8 cellular contexts compared by ENCODE assay signal in the genomic region with DNA sequence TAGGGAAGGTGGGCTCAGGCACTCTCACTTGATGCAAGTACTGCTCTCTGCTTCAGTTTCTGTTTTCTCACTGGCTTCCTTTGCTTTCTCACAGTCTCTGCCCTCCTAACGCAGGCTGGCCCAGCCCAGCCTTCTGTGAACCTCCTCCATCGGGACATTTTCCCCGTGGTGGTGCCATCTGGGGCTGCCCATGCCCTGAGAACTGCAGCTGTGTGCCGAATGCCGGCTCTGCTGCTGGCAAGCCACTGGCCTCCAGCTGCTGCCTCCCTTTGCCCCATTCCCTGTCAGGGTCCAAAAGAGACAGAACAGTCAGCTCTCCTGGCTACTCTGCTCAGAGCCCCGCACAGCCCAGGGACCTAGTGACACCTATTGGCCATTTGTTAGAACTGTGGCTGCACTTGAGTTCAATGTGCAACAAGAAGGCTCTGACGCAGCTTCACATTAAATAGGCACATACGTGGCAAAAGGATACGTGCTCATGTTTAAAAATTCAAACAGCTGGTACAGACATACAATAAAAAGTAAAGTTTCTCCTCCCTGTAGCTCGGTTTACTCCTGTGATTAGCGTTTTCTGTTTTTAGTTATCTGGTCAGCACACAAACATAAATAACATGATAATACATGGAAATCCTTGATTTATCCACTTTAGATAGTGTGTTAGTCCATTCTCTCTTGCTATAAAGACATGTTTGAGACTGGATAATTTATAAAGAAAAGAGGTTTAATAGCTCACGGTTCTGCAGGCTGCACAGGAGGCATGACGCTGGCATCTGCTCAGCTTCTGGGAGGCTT. TPM values are rescaled to one million over a fixed set of nuclear protein-coding genes. Genes with fewer than 3 reads are reported as not detected.
DNase-seq lines count a peak whose midpoint lies in the region; ATAC-seq, FAIRE-seq and TF ChIP-seq lines count a peak whose summit lies in the region.

No MANE protein-coding gene starts in this region.

- H3K36me3 ChIP-seq in thyroid gland = no peaks in the 10 kb centered on the region

- no peak for FAIRE-seq in HTR-8/SVneo (lab: Jason Lieb, UNC)

- no peaks in the 10 kb centered on the region for H3K4me1 ChIP-seq in thyroid gland

- TF ChIP-seq CTCF in thyroid gland (IDR thresholded peaks at IDR 0.05) = peak in 5 of 6 experiments; percentile 13 to 81 (median 49)

- no peaks in the 10 kb centered on the region for H3K27me3 ChIP-seq in thyroid gland

- H3K27ac ChIP-seq in thyroid gland = no peak overlapping the region

- TF ChIP-seq POLR2A in thyroid gland (IDR thresholded peaks at IDR 0.05) = no peak

- peak; percentile 52 for DNase-seq in activated CD4-positive, alpha-beta T cell treated with anti-CD3 and anti-CD28 coated beads for 48 hours
- DNase-seq in activated CD4-positive, alpha-beta T cell treated with anti-CD3 and anti-CD28 coated beads, Interleukin-2, amount 50 U/mL, for 4 hours = no peak
- DNase-seq in HTR-8/SVneo (ENCODE audit: insufficient read length, low spot score) = peak; percentile 39
- peak; percentile 54 for DNase-seq in RPMI7951 (ENCODE audit: low read depth)
- DNase-seq in dermis microvascular lymphatic vessel endothelial cell (ENCODE audit: low read depth in 2 of 2) = peak; percentile 38 to 69
- DNase-seq in lung microvascular endothelial cell (ENCODE audit: low read depth in 2 of 2) = peak; percentile 68 to 80
- DNase-seq in thyroid gland = peak; percentile 37 to 45

- no peaks in the 10 kb centered on the region for H3K9me3 ChIP-seq in thyroid gland

- H3K4me3 ChIP-seq in thyroid gland (replicated peaks in 1 of 3) = no peak overlapping the region

- intact Hi-C loops in thyroid gland (cut with DNase I) = no loop called here

- 51 to 53% methylated on average over 12 to 13 of the region's 13 CpGs for WGBS in thyroid gland, 2 donors

- ATAC-seq in GM21515 (IDR thresholded peaks at IDR 0.05; ENCODE audit: unreplicated experiment) = peak; percentile 87

RNA-seq across cellular contexts. Expression of a gene that starts 46.6 kb away (rescaled TPM):
- not detected in 2 replicates for total RNA-seq in RPMI7951 (2014; rRNA removed; shearing (Covaris generic))
- total RNA-seq in dermis microvascular lymphatic vessel endothelial cell = not detected in 2 replicates
- not detected in 2 replicates for total RNA-seq in lung microvascular endothelial cell
- 1 to 10 TPM in 1 of 4 donors, under 1 TPM in 1, not detected in 2; 0.15 to 1.2 TPM for total RNA-seq in thyroid gland

Comparison
In these comparisons a context has a peak if more than half of its experiments do, and no peak if none do; other contexts are left out.
1. DNase-seq: peak in activated CD4-positive, alpha-beta T cell treated with anti-CD3 and anti-CD28 coated beads for 48 hours (single experiment), HTR-8/SVneo (single experiment), RPMI7951 (single experiment), dermis microvascular lymphatic vessel endothelial cell (2 of 2), lung microvascular endothelial cell (2 of 2) and thyroid gland (2 of 2); none in activated CD4-positive, alpha-beta T cell treated with anti-CD3 and anti-CD28 coated beads, Interleukin-2, amount 50 U/mL, for 4 hours (0 of 2).